8 cellular contexts compared by ENCODE assay signal in the genomic region with DNA sequence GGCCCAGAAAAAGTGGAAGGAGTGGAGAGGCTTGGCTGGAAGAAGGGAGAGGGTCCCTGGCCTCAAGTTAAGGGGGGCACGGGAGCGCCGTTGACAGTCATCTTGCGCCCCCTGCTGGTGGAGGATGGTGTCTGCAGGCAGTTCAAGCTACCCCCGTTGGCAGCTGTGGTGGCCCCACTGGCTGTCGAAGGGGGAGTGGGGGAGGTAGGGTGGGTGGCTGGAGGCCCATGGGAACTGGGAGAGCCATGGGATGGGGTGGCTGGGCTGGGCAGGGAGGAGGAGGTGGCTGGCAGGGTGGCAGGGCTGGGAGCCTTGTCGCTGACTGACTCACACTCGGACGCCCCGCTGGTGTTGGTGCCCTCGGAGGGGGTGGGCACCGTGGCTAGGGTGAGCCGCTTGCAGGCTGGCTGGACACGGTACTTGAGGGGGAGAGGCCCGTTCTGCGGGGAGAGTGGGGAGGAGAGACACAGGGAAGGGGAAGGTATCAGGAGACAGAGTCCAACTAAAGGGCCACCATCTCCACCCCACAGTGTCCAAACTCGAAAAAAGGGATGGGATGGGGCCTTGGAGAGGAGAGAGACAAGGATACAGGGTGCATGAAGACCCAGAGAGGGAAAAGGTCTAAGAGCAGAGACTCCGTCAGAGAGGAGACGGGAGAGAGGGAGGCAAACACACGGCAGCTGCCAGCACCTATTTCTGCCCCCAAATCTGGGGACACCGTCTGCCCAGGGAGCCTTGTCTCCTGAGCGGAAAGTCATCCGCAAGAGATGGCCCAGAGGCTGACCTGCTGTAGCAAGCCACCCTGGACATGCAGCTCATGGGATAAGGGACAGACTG. TPM values are rescaled to one million over a fixed set of nuclear protein-coding genes. Genes with fewer than 3 reads are reported as not detected.
DNase-seq lines count a peak whose midpoint lies in the region; ATAC-seq and TF ChIP-seq lines count a peak whose summit lies in the region.

No MANE protein-coding gene starts in this region.

- no peak overlapping the region for H3K9ac ChIP-seq in IMR-90 (ENCODE audit: low read depth, low read length)

- H3K18ac ChIP-seq in IMR-90 (ENCODE audit: low read depth, low read length), result no peak overlapping the region

- H3K9me3 ChIP-seq in IMR-90 (ENCODE audit: control insufficient read depth, insufficient read depth, low read length), result no peaks in the 10 kb centered on the region

- no peak overlapping the region for H2BK15ac ChIP-seq in IMR-90 (ENCODE audit: low read depth, low read length)

- H3K4me3 ChIP-seq in IMR-90 (ENCODE audit: insufficient read depth, low read depth, low read length) (no peak overlapping the region), WI38 (ENCODE audit: low read depth, low read length) (no peak overlapping the region)

- 98% methylated on average over 6 of the region's 23 CpGs; no CpG with 5 or more reads in 1 of the 2 experiments for WGBS in IMR-90 (ENCODE audit: extremely low coverage in 2 of 2, insufficient read length in 1 of 2), 2 experiments

- no peak overlapping the region for H3K14ac ChIP-seq in IMR-90 (replicated peaks; ENCODE audit: low read depth, low read length)

- peaks cover 52% of the 10 kb centered on the region for H3K4me1 Mint-ChIP-seq in stimulated activated memory B cell treated with anti-CD40 and anti-IgM and Interleukin-4, amounts not matched to agents 10 μg/mL and 1 μg/mL and 100 μg/mL, for 72 hours

- peaks cover 13% of the 10 kb centered on the region for H3K4me1 ChIP-seq in IMR-90 (ENCODE audit: control insufficient read depth, insufficient read depth, low read length)

- no peak overlapping the region for H4K8ac ChIP-seq in IMR-90 (ENCODE audit: low read depth in 2 of 2, low read length in 2 of 2)

- TF ChIP-seq POLR2A in IMR-90 (IDR thresholded peaks at IDR 0.05; ENCODE audit: low read depth, low read length), result no peak

- no peak overlapping the region for H3K27ac ChIP-seq in IMR-90 (ENCODE audit: insufficient read depth, low read length)

- peak overlapping the region; percentile 53 for H2AFZ ChIP-seq in IMR-90 (replicated peaks; ENCODE audit: low read length, poor library complexity)

- H3K9me3 Mint-ChIP-seq in stimulated activated memory B cell treated with anti-CD40 and anti-IgM and Interleukin-4, amounts not matched to agents 10 μg/mL and 1 μg/mL and 100 μg/mL, for 72 hours, result no peaks in the 10 kb centered on the region

- TF ChIP-seq CTCF in IMR-90 (conservative IDR thresholded peaks at IDR 0.05; ENCODE audit: low read depth, low read length) (peak; percentile 76), WI38 (IDR thresholded peaks at IDR 0.05; ENCODE audit: low read depth, low read length) (peak; percentile 91)

- no peak overlapping the region for H3K4ac ChIP-seq in IMR-90 (ENCODE audit: low read depth, low read length)

- peaks cover 58% of the 10 kb centered on the region for H3K36me3 ChIP-seq in IMR-90 (ENCODE audit: control insufficient read depth, insufficient read depth, low read length)

- H3K36me3 Mint-ChIP-seq in stimulated activated memory B cell treated with anti-CD40 and anti-IgM and Interleukin-4, amounts not matched to agents 10 μg/mL and 1 μg/mL and 100 μg/mL, for 72 hours, result no peaks in the 10 kb centered on the region

- no peak overlapping the region for H3K56ac ChIP-seq in IMR-90 (ENCODE audit: extremely low read depth, insufficient read depth, low read length)

- no peaks in the 10 kb centered on the region for H3K27me3 ChIP-seq in IMR-90 (ENCODE audit: control insufficient read depth, insufficient read depth, low read length)

- POLR2A ChIA-PET in IMR-90 (lab: Charles Lee; ENCODE audit: unreplicated experiment), result interaction anchor here (0.6 kb wide), 1 partner anchor 386 kb away, joined by 5 read pairs; no protein-coding TSS in a partner anchor

- TSS peak; percentile 83 for BruUV-seq in IMR-90 (replicated peaks; lab: Mats Ljungman, UMichigan)

- no peak overlapping the region for H2BK20ac ChIP-seq in IMR-90 (ENCODE audit: low read depth, low read length)

- H2AK9ac ChIP-seq in IMR-90 (replicated peaks; ENCODE audit: low read depth, low read length, poor library complexity), result peak overlapping the region; percentile 59

- H2AK5ac ChIP-seq in IMR-90 (ENCODE audit: low read depth, low read length), result no peak overlapping the region

- no peak overlapping the region for H3K23ac ChIP-seq in IMR-90 (ENCODE audit: low read depth, low read length)

- peaks cover 11% of the 10 kb centered on the region for H3K27me3 Mint-ChIP-seq in stimulated activated memory B cell treated with anti-CD40 and anti-IgM and Interleukin-4, amounts not matched to agents 10 μg/mL and 1 μg/mL and 100 μg/mL, for 72 hours

- no peak overlapping the region for H4K5ac ChIP-seq in IMR-90 (ENCODE audit: low read depth, low read length)

- TF ChIP-seq RAD21 in IMR-90 (IDR thresholded peaks at IDR 0.05; ENCODE audit: low read length), result peak; percentile 74

- DNase-seq in COLO668 (lab: John Stamatoyannopoulos, UW; ENCODE audit: unreplicated experiment) (peak; percentile 31), IMR-90 (no peak), T47D (ENCODE audit: low read depth in 1 of 2, low spot score in 1 of 2) (peak; percentile 48 to 76), left kidney (ENCODE audit: low read depth, low spot score) (peak; percentile 77)
- DNase-seq in stimulated activated CD8-positive, alpha-beta memory T cell treated with anti-CD3 and anti-CD28 coated beads, Interleukin-12 subunit alpha, Interleukin-12 subunit beta, amount 100 ng/mL, for 24 hours (ENCODE audit: extremely low read depth), result peak; percentile 55

- H2BK120ac ChIP-seq in IMR-90 (ENCODE audit: low read depth, low read length), result no peak overlapping the region

- CTCF ChIA-PET in IMR-90 (lab: Yijun Ruan, JAX), result interaction anchor here (0.6 to 3.0 kb wide), 3 partner anchors 14 to 72 kb away, joined by 3 to 8 read pairs (median 4); no protein-coding TSS in a partner anchor

- no peak overlapping the region for H3K4me2 ChIP-seq in IMR-90 (ENCODE audit: low read depth, low read length)

- H4K91ac ChIP-seq in IMR-90 (ENCODE audit: insufficient read depth, low read depth, low read length), result no peak overlapping the region

- H3K79me1 ChIP-seq in IMR-90 (ENCODE audit: low read depth in 1 of 2, low read length in 2 of 2), result peaks cover 10 to 76% of the 10 kb centered on the region in 2 experiments; a peak in 3 of 4 replicates

- peaks cover 52% of the 10 kb centered on the region for H4K20me1 ChIP-seq in IMR-90 (ENCODE audit: insufficient read depth, low read length)

- H3K27ac Mint-ChIP-seq in stimulated activated memory B cell treated with anti-CD40 and anti-IgM and Interleukin-4, amounts not matched to agents 10 μg/mL and 1 μg/mL and 100 μg/mL, for 72 hours, result no peak overlapping the region

- no peak overlapping the region for H2BK5ac ChIP-seq in IMR-90 (ENCODE audit: low read depth, low read length, poor library complexity, severe bottlenecking)

- H3K4me3 Mint-ChIP-seq in stimulated activated memory B cell treated with anti-CD40 and anti-IgM and Interleukin-4, amounts not matched to agents 10 μg/mL and 1 μg/mL and 100 μg/mL, for 72 hours, result no peak overlapping the region

- H3K9me1 ChIP-seq in IMR-90 (ENCODE audit: insufficient read depth, low read length), result no peaks in the 10 kb centered on the region

- in situ Hi-C loops in IMR-90 (cut with MboI; ENCODE audit: low sequenced_read_pairs), result no loop called here
- in situ Hi-C loops in T47D (cut with HindIII; ENCODE audit: low pct_unique_long_range_greater_than_20kb, low sequenced_read_pairs), result no loop called here

- ATAC-seq in IMR-90 (ENCODE audit: low read depth), result peak; percentile 48
- ATAC-seq in GM21526 (IDR thresholded peaks at IDR 0.05; ENCODE audit: low FRiP score, unreplicated experiment), result no peak
- no peak for ATAC-seq in stimulated activated memory B cell treated with anti-CD40 and anti-IgM and Interleukin-4, amounts not matched to agents 10 μg/mL and 1 μg/mL and 100 μg/mL, for 72 hours

- dilution Hi-C loops in IMR-90 (cut with HindIII; ENCODE audit: low sequenced_read_pairs, unreplicated experiment), result no loop called here

- intact Hi-C loops in IMR-90 (cut with micrococcal nuclease), result loop anchor here (2.0 kb wide), 1 partner anchor 59 kb away; no protein-coding TSS in a partner anchor

TF ChIP-seq in IMR-90, 13 proteins besides CTCF, POLR2A, EP300 and RAD21:
- TF ChIP-seq BHLHE40 (IDR thresholded peaks at IDR 0.05; ENCODE audit: low read depth, low read length) (no peak), USF2 (IDR thresholded peaks at IDR 0.05; ENCODE audit: low read depth, low read length) (no peak), CHD1 (IDR thresholded peaks at IDR 0.05; ENCODE audit: low read depth, low read length) (no peak), MXI1 (IDR thresholded peaks at IDR 0.05; ENCODE audit: borderline replicate concordance, low read depth, low read length) (no peak), CEBPB (IDR thresholded peaks at IDR 0.05; ENCODE audit: low read depth, low read length) (no peak), SMC3 (IDR thresholded peaks at IDR 0.05; ENCODE audit: low read depth, low read length) (peak; percentile 59)

RNA-seq across cellular contexts. Expression of gene CISD3, which starts 5.2 kb away (rescaled TPM):
- total RNA-seq in IMR-90 (2012; rRNA removed), result 1.3 and 1.4 TPM in 2 replicates
- polyA plus RNA-seq in IMR-90 (2012; rRNA removed), result 14.1 and 20.3 TPM in 2 replicates
- 5.4 and 10.6 TPM in 2 replicates for polyA plus RNA-seq in IMR-90 (2012; cell fraction: cytosol; rRNA removed)
- 2.6 and 4.6 TPM in 2 replicates for polyA plus RNA-seq in IMR-90 (2012; cell fraction: nucleus; rRNA removed; ENCODE audit: low replicate concordance)

RNA-seq across cellular contexts. Expression of gene PCGF2, which starts 12.8 kb away (rescaled TPM):
- total RNA-seq in IMR-90 (2012; rRNA removed), result 1.1 and 1.4 TPM in 2 replicates
- polyA plus RNA-seq in IMR-90 (2012; rRNA removed), result 18.2 and 27.8 TPM in 2 replicates
- polyA plus RNA-seq in IMR-90 (2012; cell fraction: cytosol; rRNA removed), result 17.3 and 39.2 TPM in 2 replicates
- 30.3 and 77.5 TPM in 2 replicates for polyA plus RNA-seq in IMR-90 (2012; cell fraction: nucleus; rRNA removed; ENCODE audit: low replicate concordance)

RNA-seq across cellular contexts. Expression of gene PSMB3, which starts 17.2 kb away (rescaled TPM):
- 510 and 828 TPM in 2 replicates for total RNA-seq in IMR-90 (2012; rRNA removed)
- 480 and 525 TPM in 2 replicates for polyA plus RNA-seq in IMR-90 (2012; rRNA removed)
- 600 and 763 TPM in 2 replicates for polyA plus RNA-seq in IMR-90 (2012; cell fraction: cytosol; rRNA removed)
- polyA plus RNA-seq in IMR-90 (2012; cell fraction: nucleus; rRNA removed; ENCODE audit: low replicate concordance), result 201 and 228 TPM in 2 replicates

RNA-seq across cellular contexts. Expression of gene MLLT6, which starts 30.3 kb away (rescaled TPM):
- total RNA-seq in IMR-90 (2012; rRNA removed), result 7.2 and 7.5 TPM in 2 replicates
- polyA plus RNA-seq in IMR-90 (2012; rRNA removed), result 21.2 and 22.7 TPM in 2 replicates
- 6.7 and 12.1 TPM in 2 replicates for polyA plus RNA-seq in IMR-90 (2012; cell fraction: cytosol; rRNA removed)
- 94.6 and 103 TPM in 2 replicates for polyA plus RNA-seq in IMR-90 (2012; cell fraction: nucleus; rRNA removed; ENCODE audit: low replicate concordance)
